ENCODE assay signal across 8 cellular contexts in genomic region chr1:9494936-9495758, GRCh38. TPM values are rescaled to one million over a fixed set of nuclear protein-coding genes. Genes with fewer than 3 reads are reported as not detected.
DNase-seq lines count a peak whose midpoint lies in the region; ATAC-seq, FAIRE-seq and TF ChIP-seq lines count a peak whose summit lies in the region.

No MANE protein-coding gene starts in this region.

- no peak for TF ChIP-seq EP300 in H1 (IDR thresholded peaks at IDR 0.05; ENCODE audit: borderline replicate concordance in 1 of 2, low read depth in 2 of 2, low read length in 2 of 2)

- no peaks in the 10 kb centered on the region for H3K36me3 Mint-ChIP-seq in activated CD4-positive, alpha-beta memory T cell treated with anti-CD3 and anti-CD28 coated beads for 36 hours

- 13% methylated on average over 46 of the region's 48 CpGs; no CpG with 5 or more reads in 1 of the 2 experiments for WGBS in H1 (ENCODE audit: extremely low coverage in 1 of 2, insufficient coverage in 1 of 2, insufficient read length in 1 of 2, insufficient replicate concordance in 2 of 2, low coverage in 1 of 2, low lambda C conversion rate in 2 of 2, missing lambda C conversion rate in 1 of 2), 2 experiments

- H3K9me3 ChIP-seq in AG04450 (ENCODE audit: control insufficient read depth, insufficient read depth, low read length) (no peaks in the 10 kb centered on the region; the same call in 1 of the 2 replicates), H1 (ENCODE audit: insufficient read depth in 2 of 2, low read depth in 1 of 2, low read length in 1 of 2) (no peaks in the 10 kb centered on the region)

- no peak overlapping the region for H3K27ac ChIP-seq in AG04450 (ENCODE audit: low read depth, low read length)
- no peak overlapping the region for H3K27ac ChIP-seq in H1 (ENCODE audit: low read depth, low read length)

- no peaks in the 10 kb centered on the region for H3K79me1 ChIP-seq in H1 (ENCODE audit: low read depth, low read length)

- H2BK20ac ChIP-seq in H1 (ENCODE audit: low read length) = no peak overlapping the region

- intact Hi-C loops in activated CD4-positive, alpha-beta memory T cell treated with anti-CD3 and anti-CD28 coated beads for 36 hours (cut with micrococcal nuclease) = loop anchor here (2.0 to 10.0 kb wide), 2 partner anchors 78 to 380 kb away; no protein-coding TSS in a partner anchor

- H4K20me1 ChIP-seq in H1 (replicated peaks in 1 of 2; ENCODE audit: control insufficient read depth in 1 of 2, insufficient read depth in 2 of 2, low read length in 2 of 2) = no peaks in the 10 kb centered on the region

- H3K18ac ChIP-seq in H1 (ENCODE audit: extremely low read depth, low read length) = peak overlapping the region; percentile 56; the same call in 1 of the 2 replicates

- no peaks in the 10 kb centered on the region for H3K79me2 ChIP-seq in H1 (ENCODE audit: control insufficient read depth in 1 of 2, insufficient read depth in 2 of 2, low read length in 2 of 2)

- no peak for FAIRE-seq in H1 (lab: Jason Lieb, UNC)

- no peaks in the 10 kb centered on the region for H3K9me3 Mint-ChIP-seq in activated CD4-positive, alpha-beta memory T cell treated with anti-CD3 and anti-CD28 coated beads for 36 hours

- H2BK15ac ChIP-seq in H1 (ENCODE audit: low read length) = no peak overlapping the region

- H3K4me3 ChIP-seq in AG04450 (ENCODE audit: low read depth, low read length) (peak overlapping the region; percentile 36), H1 (ENCODE audit: extremely low read depth in 1 of 4, insufficient read depth in 2 of 4, low read depth in 3 of 4, low read length in 4 of 4) (peak overlapping the region in 3 of 4 experiments; percentile 28 to 55 (median 43); a peak in 6 of 8 replicates)

- no peak overlapping the region for H3K14ac ChIP-seq in H1 (ENCODE audit: insufficient read length)

- H3K27me3 ChIP-seq in AG04450 (ENCODE audit: control insufficient read depth, insufficient read depth, low read length) (peaks cover 15% of the 10 kb centered on the region), H1 (replicated peaks in 1 of 4; ENCODE audit: control insufficient read depth in 3 of 4, extremely low read depth in 1 of 4, insufficient read depth in 3 of 4, low read length in 3 of 4) (peaks cover 3 to 16% (median 11%) of the 10 kb centered on the region in 4 experiments)

- H4K5ac ChIP-seq in H1 (ENCODE audit: insufficient read length, low read depth, low read length) = no peak overlapping the region

- peak overlapping the region; percentile 18 to 71; a peak in 3 of 4 replicates for H3K4me2 ChIP-seq in H1 (ENCODE audit: insufficient read depth in 1 of 2, low read depth in 2 of 2, low read length in 2 of 2)

- no peaks in the 10 kb centered on the region; the same call in 1 of the 2 replicates for H3K23me2 ChIP-seq in H1 (ENCODE audit: low read depth, low read length)

- no peak overlapping the region for H3K23ac ChIP-seq in H1 (ENCODE audit: insufficient read length)

- H2BK5ac ChIP-seq in H1 (ENCODE audit: low read depth, low read length) = no peak overlapping the region

- peaks cover 4% of the 10 kb centered on the region for H3K27me3 Mint-ChIP-seq in activated CD4-positive, alpha-beta memory T cell treated with anti-CD3 and anti-CD28 coated beads for 36 hours

- H3K4ac ChIP-seq in H1 (replicated peaks; ENCODE audit: insufficient read length, low read depth, low read length) = no peak overlapping the region

- H4K8ac ChIP-seq in H1 (ENCODE audit: extremely low read depth, insufficient read depth, low read length) = peak overlapping the region; percentile 84

- peak; percentile 86 for TF ChIP-seq CTCF in AG04450 (IDR thresholded peaks at IDR 0.05; ENCODE audit: low read depth, low read length)
- peak; percentile 88 to 98 (median 91) for TF ChIP-seq CTCF in H1 (IDR thresholded peaks at IDR 0.05; ENCODE audit: control extremely low read depth in 1 of 3, insufficient read depth in 1 of 3, low read depth in 1 of 3, low read length in 3 of 3)

- no peak overlapping the region for H2BK12ac ChIP-seq in H1 (ENCODE audit: low read depth, low read length)

- H3K36me3 ChIP-seq in H1 (ENCODE audit: control insufficient read depth in 2 of 4, insufficient read depth in 4 of 4, low read length in 3 of 4) = no peaks in the 10 kb centered on the region

- H2BK120ac ChIP-seq in H1 (replicated peaks; ENCODE audit: low read depth, low read length) = no peak overlapping the region

- H3K27ac Mint-ChIP-seq in activated CD4-positive, alpha-beta memory T cell treated with anti-CD3 and anti-CD28 coated beads for 36 hours = no peak overlapping the region

- H3K4me1 ChIP-seq in H1 (replicated peaks in 1 of 4; ENCODE audit: control insufficient read depth in 3 of 4, insufficient read depth in 4 of 4, low read length in 3 of 4) = no peaks in the 10 kb centered on the region

- DNase-seq in AG04450 (ENCODE audit: low read depth, low spot score) (no peak), NCI-H460 (ENCODE audit: extremely low read depth, low read depth) (peak; percentile 27), H1 (ENCODE audit: low read depth in 1 of 2, low spot score in 2 of 2) (peak; percentile 38 to 91), mucosa of gallbladder (ENCODE audit: low spot score) (peak; percentile 29)
- DNase-seq in activated CD4-positive, alpha-beta memory T cell treated with anti-CD3 and anti-CD28 coated beads for 36 hours = peak; percentile 76
- DNase-seq in stimulated activated CD8-positive, alpha-beta memory T cell treated with anti-CD3 and anti-CD28 coated beads, Interleukin-7, amount 100 ng/mL, for 1 hour (ENCODE audit: low read depth in 2 of 2) = peak; percentile 13 to 49

- peak in 1 of 2 experiments; percentile 53; a peak in 2 of 3 replicates for TF ChIP-seq POLR2A in H1 (IDR thresholded peaks at IDR 0.05; ENCODE audit: control extremely low read depth in 1 of 2, low read depth in 2 of 2, low read length in 2 of 2)

- H2AK5ac ChIP-seq in H1 (ENCODE audit: low read depth, low read length) = no peak overlapping the region

- TF ChIP-seq RAD21 in H1 (IDR thresholded peaks at IDR 0.05 in 1 of 2, conservative IDR thresholded peaks at IDR 0.05 in 1 of 2; ENCODE audit: low read depth in 2 of 2, low read length in 2 of 2) = peak; percentile 68 to 80

- no peak overlapping the region; a peak in 1 of 7 replicates for H3K9ac ChIP-seq in H1 (replicated peaks in 1 of 4; ENCODE audit: extremely low read depth in 1 of 4, low read depth in 3 of 4, low read length in 3 of 4)

- no peak overlapping the region for H3K56ac ChIP-seq in H1 (replicated peaks; ENCODE audit: insufficient read length, low read depth, low read length)

- CTCF ChIA-PET in AG04450 (lab: Charles Lee) (interaction anchor here (0.7 to 4.5 kb wide), 25 partner anchors 8 to 252 kb away, joined by 3 to 55 read pairs (median 4); partner anchors contain the start of gene TMEM201), H1 (lab: Charles Lee; ENCODE audit: partially characterized antibody) (interaction anchor here (0.6 to 9.5 kb wide), 43 partner anchors 8 to 327 kb away, joined by 3 to 92 read pairs (median 4); partner anchors contain the start of gene SPSB1)
- CTCF ChIA-PET in activated CD4-positive, alpha-beta memory T cell treated with anti-CD3 and anti-CD28 coated beads for 36 hours (lab: Charles Lee) = interaction anchor here (0.6 to 10.6 kb wide), 26 partner anchors 11 to 384 kb away, joined by 3 to 191 read pairs (median 3); no protein-coding TSS in a partner anchor

- peak overlapping the region; percentile 65 for H3K4me3 Mint-ChIP-seq in activated CD4-positive, alpha-beta memory T cell treated with anti-CD3 and anti-CD28 coated beads for 36 hours

- POLR2A ChIA-PET in AG04450 (lab: Yijun Ruan, JAX) = no interaction called here
- POLR2A ChIA-PET in activated CD4-positive, alpha-beta memory T cell treated with anti-CD3 and anti-CD28 coated beads for 36 hours (lab: Charles Lee) = no interaction called here
- POLR2A ChIA-PET in H1 (lab: Charles Lee; ENCODE audit: partially characterized antibody) = interaction anchor here (1.0 kb wide), 1 partner anchor 45 kb away, joined by 4 read pairs; the partner anchor contains the start of gene SLC25A33

- peak overlapping the region; percentile 2 for H4K91ac ChIP-seq in H1 (replicated peaks; ENCODE audit: insufficient read length, low read length)

- H2AFZ ChIP-seq in H1 (ENCODE audit: low read length) = peak overlapping the region; percentile 79; the same call in 1 of the 2 replicates

- H3K4me1 Mint-ChIP-seq in activated CD4-positive, alpha-beta memory T cell treated with anti-CD3 and anti-CD28 coated beads for 36 hours (ENCODE audit: low read depth) = peaks cover 3% of the 10 kb centered on the region

- ATAC-seq in GM18907 (IDR thresholded peaks at IDR 0.05; ENCODE audit: unreplicated experiment) = peak; percentile 48
- no peak for ATAC-seq in HG02798 (IDR thresholded peaks at IDR 0.05; ENCODE audit: poor library complexity, unreplicated experiment)

TF ChIP-seq in H1, 55 proteins besides CTCF, POLR2A, EP300 and RAD21 (continues in another document):
- 0 out of 2 replicates have a peak, but pooled peaks have one; percentile 54 for TF ChIP-seq RBBP5 (IDR thresholded peaks at IDR 0.05; ENCODE audit: borderline replicate concordance, low read depth, low read length)
- TF ChIP-seq TAF1 (IDR thresholded peaks at IDR 0.05; ENCODE audit: low read depth, low read length) = peak; percentile 52; the same call in 1 of the 2 replicates
- TF ChIP-seq ASH2L (IDR thresholded peaks at IDR 0.05; ENCODE audit: low read length) = peak; percentile 50
- TF ChIP-seq E2F6 (IDR thresholded peaks at IDR 0.05) = peak; percentile 100
- peak; percentile 68 for TF ChIP-seq KDM4A (IDR thresholded peaks at IDR 0.05; ENCODE audit: low read depth, low read length, severe bottlenecking)

RNA-seq across cellular contexts. Expression of gene SLC25A33, which starts 44.1 kb away (rescaled TPM):
- polyA plus RNA-seq in AG04450 (2011; rRNA removed) (3.3 and 4.1 TPM in 2 replicates), H1 (2011; rRNA removed) (5.1 and 7.8 TPM in 2 replicates)
- 2.0 TPM in 2 replicates for polyA minus RNA-seq in AG04450 (2011; rRNA and poly(A)+ RNA removed)
- total RNA-seq in NCI-H460 (2014; rRNA removed; shearing (Covaris generic)) = 7.7 and 8.0 TPM in 2 replicates
- 6.7 and 13.7 TPM in 2 replicates for polyA plus RNA-seq in NCI-H460 (2014; cell fraction: nucleus; rRNA removed)
- 1 to 10 TPM; 5.4 to 6.1 TPM for total RNA-seq in activated CD4-positive, alpha-beta memory T cell treated with anti-CD3 and anti-CD28 coated beads for 36 hours
- total RNA-seq in H1 (2021; fragmentation: NEBNext Ultra II Directional; extraction: Animal tissue kit (Norgen Biotek cat#: 25700)) = 12.4 and 12.8 TPM in 2 replicates
- 7.7 TPM for polyA plus RNA-seq in H1 (2011; cell fraction: cytosol; rRNA removed)
- polyA plus RNA-seq in H1 (2011; cell fraction: nucleus; rRNA removed) = 4.5 TPM
- 7.0 to 8.1 TPM (median 7.4 TPM) in 4 replicates for polyA plus RNA-seq in H1 (2012, experiment 1 of 2)
- 8.2 TPM for polyA plus RNA-seq in H1 (2012, experiment 2 of 2)
- polyA plus RNA-seq in H1 (2013, experiment 1 of 2) = 11.5 TPM
- 11.5 TPM for polyA plus RNA-seq in H1 (2013, experiment 2 of 2)
- 4.5 and 4.8 TPM in 2 replicates for polyA minus RNA-seq in H1 (2011; rRNA and poly(A)+ RNA removed)
- 5.8 TPM for polyA minus RNA-seq in H1 (2011; cell fraction: cytosol; rRNA and poly(A)+ RNA removed)
- polyA minus RNA-seq in H1 (2011; cell fraction: nucleus; rRNA and poly(A)+ RNA removed) = 5.3 TPM
- total RNA-seq in mucosa of gallbladder = 4.5 TPM
